Comparison of ENCODE assay signal across 8 cellular contexts in genomic region chr9:137606734-137607138, GRCh38. TPM values are rescaled to one million over a fixed set of nuclear protein-coding genes. Genes with fewer than 3 reads are reported as not detected.
A peak's percentile ranks its signal among the peaks of the same experiment; 100 is the strongest.
DNase-seq lines count a peak whose midpoint lies in the region; ATAC-seq and TF ChIP-seq lines count a peak whose summit lies in the region.

No MANE protein-coding gene starts in this region.

- H3K27ac Mint-ChIP-seq in activated T-helper 17 cell treated with anti-CD3 and anti-CD28 coated beads, Interleukin-2, amount 50 U/mL, for 72 hours: peak overlapping the region; percentile 71

- no peaks in the 10 kb centered on the region for H3K36me3 Mint-ChIP-seq in activated T-helper 17 cell treated with anti-CD3 and anti-CD28 coated beads, Interleukin-2, amount 50 U/mL, for 72 hours (ENCODE audit: low read depth)

- H3K27me3 Mint-ChIP-seq in activated T-helper 17 cell treated with anti-CD3 and anti-CD28 coated beads, Interleukin-2, amount 50 U/mL, for 72 hours: no peaks in the 10 kb centered on the region

- H3K4me3 Mint-ChIP-seq in activated T-helper 17 cell treated with anti-CD3 and anti-CD28 coated beads, Interleukin-2, amount 50 U/mL, for 72 hours: peak overlapping the region; percentile 80

- no peak for TF ChIP-seq CTCF in spleen (IDR thresholded peaks at IDR 0.05 in 8 of 11, conservative IDR thresholded peaks at IDR 0.05 in 3 of 11)

- H3K36me3 ChIP-seq in HAP-1 (replicated peaks) (no peaks in the 10 kb centered on the region), spleen (peaks cover 0 to 18% (median 0%) of the 10 kb centered on the region in 6 donors)

- no peak for ATAC-seq in activated T-helper 17 cell treated with anti-CD3 and anti-CD28 coated beads, Interleukin-2, amount 50 U/mL, for 72 hours (replicated peaks)
- no peak for ATAC-seq in HG02938 (IDR thresholded peaks at IDR 0.05; ENCODE audit: unreplicated experiment)

- TF ChIP-seq POLR2A in spleen (IDR thresholded peaks at IDR 0.05): no peak

- peak overlapping the region in 7 of 8 donors; percentile 36 to 98 (median 96) for H3K27ac ChIP-seq in spleen

- in situ Hi-C loops in HAP-1 (cut with MboI; ENCODE audit: low sequenced_read_pairs): no loop called here

- H3K4me1 ChIP-seq in HAP-1 (peaks cover 10% of the 10 kb centered on the region), spleen (peaks cover 19 to 88% (median 55%) of the 10 kb centered on the region in 6 donors)

- H3K9me3 ChIP-seq in HAP-1: no peaks in the 10 kb centered on the region
- no peaks in the 10 kb centered on the region for H3K9me3 ChIP-seq in iPS-18c (ENCODE audit: control insufficient read depth, insufficient read depth, low read length)
- H3K9me3 ChIP-seq in spleen: no peaks in the 10 kb centered on the region

- intact Hi-C loops in spleen (cut with DNase I; ENCODE audit: low total_unique reads): no loop called here

- H3K9me3 Mint-ChIP-seq in activated T-helper 17 cell treated with anti-CD3 and anti-CD28 coated beads, Interleukin-2, amount 50 U/mL, for 72 hours: no peaks in the 10 kb centered on the region

- peaks cover 12% of the 10 kb centered on the region for H3K4me1 Mint-ChIP-seq in activated T-helper 17 cell treated with anti-CD3 and anti-CD28 coated beads, Interleukin-2, amount 50 U/mL, for 72 hours

- H3K27me3 ChIP-seq in HAP-1 (ENCODE audit: low read depth) (no peaks in the 10 kb centered on the region), spleen (replicated peaks in 1 of 7) (no peaks in the 10 kb centered on the region)

- no peak for DNase-seq in HAP-1 (ENCODE audit: low spot score in 2 of 2)
- peak; percentile 90 for DNase-seq in spleen
- no peak for DNase-seq in SW480 (ENCODE audit: low spot score)
- no peak for DNase-seq in anterior cingulate cortex (lab: John Stamatoyannopoulos, UW)
- no peak for DNase-seq in MV-4-11 (lab: John Stamatoyannopoulos, UW)

- 36 to 59% (median 44%) methylated on average over 10 to 13 of the region's 13 CpGs for WGBS in spleen, 5 donors

- H3K4me3 ChIP-seq in HAP-1 (peak overlapping the region; percentile 43), iPS-18c (ENCODE audit: insufficient read depth, low read depth, low read length) (peak overlapping the region; percentile 84), spleen (peak overlapping the region; percentile 70 to 97 (median 87))

RNA-seq across cellular contexts. Expression of gene ARRDC1, which starts 1.2 kb away (rescaled TPM):
- 10 to 100 TPM; 39.0 to 43.0 TPM for total RNA-seq in activated T-helper 17 cell treated with anti-CD3 and anti-CD28 coated beads, Interleukin-2, amount 50 U/mL, for 72 hours
- 10 to 100 TPM; 51.4 to 85.2 (median 70.2) TPM for total RNA-seq in spleen
- polyA plus RNA-seq in spleen: 100 to 1,000 TPM in 1 of 3 donors, 10 to 100 TPM in 2; 60.1 to 158 (median 95.1) TPM

RNA-seq across cellular contexts. Expression of gene EHMT1, which starts 12.1 kb away (rescaled TPM):
- 10 to 100 TPM; 77.2 to 77.8 TPM for total RNA-seq in activated T-helper 17 cell treated with anti-CD3 and anti-CD28 coated beads, Interleukin-2, amount 50 U/mL, for 72 hours
- 100 to 1,000 TPM in 6 of 7 donors, 10 to 100 TPM in 1; 87.7 to 163 (median 130) TPM for total RNA-seq in spleen
- 10 to 100 TPM; 35.5 to 60.9 (median 54.9) TPM for polyA plus RNA-seq in spleen

RNA-seq across cellular contexts. Expression of gene ZMYND19, which starts 16.4 kb away (rescaled TPM):
- 10 to 100 TPM; 27.2 to 43.6 TPM for total RNA-seq in activated T-helper 17 cell treated with anti-CD3 and anti-CD28 coated beads, Interleukin-2, amount 50 U/mL, for 72 hours
- total RNA-seq in spleen: 10 to 100 TPM; 12.7 to 17.5 (median 15.3) TPM
- 10 to 100 TPM; 17.7 to 24.1 (median 17.8) TPM for polyA plus RNA-seq in spleen

RNA-seq across cellular contexts. Expression of gene DPH7, which starts 28.0 kb away (rescaled TPM):
- 10 to 100 TPM; 26.7 to 35.5 TPM for total RNA-seq in activated T-helper 17 cell treated with anti-CD3 and anti-CD28 coated beads, Interleukin-2, amount 50 U/mL, for 72 hours
- total RNA-seq in spleen: 10 to 100 TPM; 31.7 to 47.3 (median 39.8) TPM
- 10 to 100 TPM; 41.3 to 80.5 (median 67.4) TPM for polyA plus RNA-seq in spleen

RNA-seq across cellular contexts. Expression of gene MRPL41, which starts 55.1 kb away (rescaled TPM):
- 10 to 100 TPM; 23.3 to 45.5 TPM for total RNA-seq in activated T-helper 17 cell treated with anti-CD3 and anti-CD28 coated beads, Interleukin-2, amount 50 U/mL, for 72 hours
- total RNA-seq in spleen: 10 to 100 TPM; 20.5 to 38.1 (median 32.8) TPM
- polyA plus RNA-seq in spleen: 10 to 100 TPM; 69.9 to 98.1 (median 84.9) TPM
